In genomic region chr9:116476002-116476401, GRCh38 we compare ENCODE assay signal across 17 cellular contexts.
A peak's percentile ranks its signal among the peaks of the same experiment; 100 is the strongest.
DNase-seq lines count a peak whose midpoint lies in the region; ATAC-seq, FAIRE-seq and TF ChIP-seq lines count a peak whose summit lies in the region.
"Had no signal": no experiment of that assay in that cellular context is flagged by ENCODE, and none has a peak within 500 bp of the region (broad histone marks: within the 10 kb centered on the region; RNA-seq: fewer than 3 reads in every experiment).

No MANE protein-coding gene starts in this region.

- no peak overlapping the region for H3K56ac ChIP-seq in H1 (replicated peaks; ENCODE audit: insufficient read length, low read depth, low read length)

- in situ Hi-C loops in gastrocnemius medialis (cut with MboI; ENCODE audit: low sequenced_read_pairs in 4 of 4) = no loop called here

- TF ChIP-seq CTCF in H1 (IDR thresholded peaks at IDR 0.05; ENCODE audit: control extremely low read depth in 1 of 3, insufficient read depth in 1 of 3, low read depth in 1 of 3, low read length in 3 of 3) = no peak
- TF ChIP-seq CTCF in uterus (IDR thresholded peaks at IDR 0.05) = no peak
- no peak for TF ChIP-seq CTCF in gastrocnemius medialis (IDR thresholded peaks at IDR 0.05 in 4 of 5, conservative IDR thresholded peaks at IDR 0.05 in 1 of 5)

- TF ChIP-seq EP300 in H1 (IDR thresholded peaks at IDR 0.05; ENCODE audit: borderline replicate concordance in 1 of 2, low read depth in 2 of 2, low read length in 2 of 2) = no peak

- POLR2A ChIA-PET in H1 (lab: Charles Lee; ENCODE audit: partially characterized antibody) = interaction anchor here (1.0 kb wide), 1 partner anchor 9 kb away, joined by 4 read pairs; no protein-coding TSS in a partner anchor

- 0 out of 2 replicates have a peak overlapping the region, but pooled peaks have one; percentile 78 for H2AK5ac ChIP-seq in H1 (ENCODE audit: low read depth, low read length)

- intact Hi-C loops in uterus (cut with DNase I; ENCODE audit: low total_unique reads) = no loop called here
- intact Hi-C loops in gastrocnemius medialis (cut with DNase I; ENCODE audit: low total_unique reads) = no loop called here

- H3K4ac ChIP-seq in H1 (replicated peaks; ENCODE audit: insufficient read length, low read depth, low read length) = no peak overlapping the region

- H3K27ac ChIP-seq in H1 (ENCODE audit: low read depth, low read length) (no peak overlapping the region), uterus (peak overlapping the region; percentile 72 to 77), gastrocnemius medialis (no peak overlapping the region)

- H2BK12ac ChIP-seq in H1 (ENCODE audit: low read depth, low read length) = peak overlapping the region; percentile 60

- H3K9me3 ChIP-seq in H1 (ENCODE audit: insufficient read depth in 2 of 2, low read depth in 1 of 2, low read length in 1 of 2) (no peaks in the 10 kb centered on the region), uterus (no peaks in the 10 kb centered on the region), gastrocnemius medialis (no peaks in the 10 kb centered on the region)

- H4K5ac ChIP-seq in H1 (ENCODE audit: insufficient read length, low read depth, low read length) = no peak overlapping the region

- H3K18ac ChIP-seq in H1 (ENCODE audit: extremely low read depth, low read length) = no peak overlapping the region

- H3K4me1 ChIP-seq in H1 (replicated peaks in 1 of 4; ENCODE audit: control insufficient read depth in 3 of 4, insufficient read depth in 4 of 4, low read length in 3 of 4) (peaks cover 6 to 14% (median 13%) of the 10 kb centered on the region in 4 experiments), uterus (no peaks in the 10 kb centered on the region), gastrocnemius medialis (no peaks in the 10 kb centered on the region)

- no peak for TF ChIP-seq RAD21 in H1 (IDR thresholded peaks at IDR 0.05 in 1 of 2, conservative IDR thresholded peaks at IDR 0.05 in 1 of 2; ENCODE audit: low read depth in 2 of 2, low read length in 2 of 2)

- no peak overlapping the region; the same call in 1 of the 2 replicates for H2BK5ac ChIP-seq in H1 (ENCODE audit: low read depth, low read length)

- no peak overlapping the region for H4K91ac ChIP-seq in H1 (replicated peaks; ENCODE audit: insufficient read length, low read length)

- H3K36me3 ChIP-seq in H1 (ENCODE audit: control insufficient read depth in 2 of 4, insufficient read depth in 4 of 4, low read length in 3 of 4) (no peaks in the 10 kb centered on the region), uterus (no peaks in the 10 kb centered on the region), gastrocnemius medialis (no peaks in the 10 kb centered on the region)

- H3K4me2 ChIP-seq in H1 (ENCODE audit: insufficient read depth in 1 of 2, low read depth in 2 of 2, low read length in 2 of 2) = no peak overlapping the region

- H3K27me3 ChIP-seq in H1 (replicated peaks in 1 of 4; ENCODE audit: control insufficient read depth in 3 of 4, extremely low read depth in 1 of 4, insufficient read depth in 3 of 4, low read length in 3 of 4) = no peaks in the 10 kb centered on the region
- H3K27me3 ChIP-seq in uterus = no peaks in the 10 kb centered on the region
- H3K27me3 ChIP-seq in gastrocnemius medialis = no peaks in the 10 kb centered on the region

- H3K4me3 ChIP-seq in H1 (ENCODE audit: extremely low read depth in 1 of 4, insufficient read depth in 2 of 4, low read depth in 3 of 4, low read length in 4 of 4) = no peak overlapping the region
- H3K4me3 ChIP-seq in uterus = no peak overlapping the region
- H3K4me3 ChIP-seq in gastrocnemius medialis = no peak overlapping the region

- H3K9ac ChIP-seq in H1 (replicated peaks in 1 of 4; ENCODE audit: extremely low read depth in 1 of 4, low read depth in 3 of 4, low read length in 3 of 4) = no peak overlapping the region

- H2AFZ ChIP-seq in H1 (ENCODE audit: low read length) = no peak overlapping the region

- FAIRE-seq in H1 (lab: Jason Lieb, UNC) = no peak
- FAIRE-seq: GM12891, GM18507 had no signal

- no peak overlapping the region for H3K14ac ChIP-seq in H1 (ENCODE audit: insufficient read length)

- DNase-seq in NCI-H82 treated with DMSO at 0.1 percent for 48 hours (lab: John Stamatoyannopoulos, UW; ENCODE audit: unreplicated experiment) = peak; percentile 4
- DNase-seq in H1 (ENCODE audit: low read depth in 1 of 2, low spot score in 2 of 2) = no peak
- no peak for DNase-seq in uterus
- no peak for DNase-seq in SW 1271 (lab: John Stamatoyannopoulos, UW)
- DNase-seq in effector CD4-positive, alpha-beta T cell = no peak
- DNase-seq in gastrocnemius medialis = no peak
- DNase-seq: C1 segment of cervical spinal cord; Calu3; CD4-positive, alpha-beta memory T cell; COR-L47; DMS53; DMS79 treated with DMSO at 0.1 percent for 48 hours; GF-D8; H9 had no signal

- H3K79me1 ChIP-seq in H1 (ENCODE audit: low read depth, low read length) = no peaks in the 10 kb centered on the region

- no peak overlapping the region for H3K23ac ChIP-seq in H1 (ENCODE audit: insufficient read length)

- H2BK15ac ChIP-seq in H1 (ENCODE audit: low read length) = 0 out of 2 replicates have a peak overlapping the region, but pooled peaks have one; percentile 25

- no peaks in the 10 kb centered on the region for H3K79me2 ChIP-seq in H1 (ENCODE audit: control insufficient read depth in 1 of 2, insufficient read depth in 2 of 2, low read length in 2 of 2)

- no peak overlapping the region for H2BK120ac ChIP-seq in H1 (replicated peaks; ENCODE audit: low read depth, low read length)

- no peaks in the 10 kb centered on the region for H4K20me1 ChIP-seq in H1 (replicated peaks in 1 of 2; ENCODE audit: control insufficient read depth in 1 of 2, insufficient read depth in 2 of 2, low read length in 2 of 2)

- H2BK20ac ChIP-seq in H1 (ENCODE audit: low read length) = 0 out of 2 replicates have a peak overlapping the region, but pooled peaks have one; percentile 50

- 81% methylated on average over 6 of the region's 6 CpGs; no CpG with 5 or more reads in 1 of the 2 experiments for WGBS in H1 (ENCODE audit: extremely low coverage in 1 of 2, insufficient coverage in 1 of 2, insufficient read length in 1 of 2, insufficient replicate concordance in 2 of 2, low coverage in 1 of 2, low lambda C conversion rate in 2 of 2, missing lambda C conversion rate in 1 of 2), 2 experiments

- TF ChIP-seq POLR2A in H1 (IDR thresholded peaks at IDR 0.05; ENCODE audit: control extremely low read depth in 1 of 2, low read depth in 2 of 2, low read length in 2 of 2) (no peak), uterus (IDR thresholded peaks at IDR 0.05) (no peak), gastrocnemius medialis (IDR thresholded peaks at IDR 0.05) (no peak)

- CTCF ChIA-PET in H1 (lab: Charles Lee; ENCODE audit: partially characterized antibody) = interaction anchor here (1.1 to 1.6 kb wide), 2 partner anchors 8 to 326 kb away, joined by 3 read pairs; no protein-coding TSS in a partner anchor

- no peaks in the 10 kb centered on the region for H3K23me2 ChIP-seq in H1 (ENCODE audit: low read depth, low read length)

- ATAC-seq in gastrocnemius medialis = no peak
- ATAC-seq: HCT116 had no signal

- H4K8ac ChIP-seq in H1 (ENCODE audit: extremely low read depth, insufficient read depth, low read length) = no peak overlapping the region

TF ChIP-seq in H1, 55 proteins besides CTCF, POLR2A, EP300 and RAD21:
- no peak for TF ChIP-seq FOSL1 (IDR thresholded peaks at IDR 0.05; ENCODE audit: insufficient read depth, low read depth, low read length)
- TF ChIP-seq RFX5 (IDR thresholded peaks at IDR 0.05; ENCODE audit: borderline replicate concordance, low read depth, low read length) = no peak
- no peak for TF ChIP-seq BRCA1 (IDR thresholded peaks at IDR 0.05; ENCODE audit: low read depth, low read length)
- TF ChIP-seq TEAD4 (IDR thresholded peaks at IDR 0.05; ENCODE audit: low read depth, low read length) = no peak
- TF ChIP-seq KDM5A (IDR thresholded peaks at IDR 0.05; ENCODE audit: low read length) = no peak
- no peak for TF ChIP-seq KDM4A (IDR thresholded peaks at IDR 0.05; ENCODE audit: low read depth, low read length, severe bottlenecking)
- no peak for TF ChIP-seq RXRA (IDR thresholded peaks at IDR 0.05; ENCODE audit: insufficient read depth, low read depth, low read length)
- TF ChIP-seq PHF8 (conservative IDR thresholded peaks at IDR 0.05; ENCODE audit: low read depth, low read length) = no peak
- TF ChIP-seq GTF2F1 (IDR thresholded peaks at IDR 0.05; ENCODE audit: borderline replicate concordance, low read depth, low read length) = no peak
- TF ChIP-seq TAF1 (IDR thresholded peaks at IDR 0.05; ENCODE audit: low read depth, low read length) = no peak
- TF ChIP-seq GABPA (IDR thresholded peaks at IDR 0.05; ENCODE audit: borderline replicate concordance, insufficient read depth, low read length) = no peak
- TF ChIP-seq HDAC6 (IDR thresholded peaks at IDR 0.05; ENCODE audit: low read depth, low read length) = no peak
- TF ChIP-seq NANOG (IDR thresholded peaks at IDR 0.05; ENCODE audit: insufficient read depth, low read depth, low read length, poor library complexity, severe bottlenecking) = no peak

Comparison
In these comparisons a context has a peak if more than half of its experiments do, and no peak if none do; other contexts are left out.
1. H3K27ac ChIP-seq: peak in uterus (2 of 2); none in H1 (single experiment) and gastrocnemius medialis (0 of 4).